In the genomic region with DNA sequence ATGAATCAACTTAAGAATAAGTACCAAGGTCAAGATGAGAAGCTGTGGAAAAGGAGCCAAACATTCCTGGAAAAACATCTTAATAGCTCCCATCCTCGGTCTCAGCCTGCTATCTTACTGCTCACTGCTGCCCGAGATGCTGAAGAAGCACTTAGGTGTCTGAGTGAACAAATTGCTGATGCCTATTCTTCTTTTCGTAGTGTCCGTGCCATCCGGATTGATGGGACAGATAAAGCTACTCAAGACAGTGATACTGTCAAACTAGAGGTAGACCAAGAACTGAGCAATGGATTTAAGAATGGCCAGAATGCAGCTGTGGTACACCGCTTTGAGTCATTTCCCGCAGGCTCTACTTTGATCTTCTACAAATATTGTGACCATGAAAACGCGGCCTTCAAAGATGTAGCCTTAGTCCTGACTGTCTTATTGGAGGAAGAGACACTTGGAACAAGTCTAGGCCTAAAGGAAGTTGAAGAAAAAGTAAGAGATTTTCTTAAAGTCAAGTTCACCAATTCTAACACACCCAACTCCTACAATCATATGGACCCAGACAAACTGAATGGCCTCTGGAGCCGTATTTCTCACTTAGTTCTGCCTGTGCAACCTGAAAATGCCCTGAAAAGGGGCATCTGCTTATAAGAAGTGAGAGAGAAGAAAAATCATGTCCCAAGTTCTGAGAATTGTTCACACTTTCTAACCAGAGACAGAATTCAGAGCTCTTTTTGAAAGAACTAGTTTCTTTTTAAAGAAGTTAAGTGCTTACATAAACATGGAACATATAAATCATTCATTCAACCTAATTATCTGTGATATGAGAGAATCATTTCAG, we compare ENCODE assay signal across 27 cellular contexts. TPM values are rescaled to one million over a fixed set of nuclear protein-coding genes. Genes with fewer than 3 reads are reported as not detected.
DNase-seq lines count a peak whose midpoint lies in the region; ATAC-seq and TF ChIP-seq lines count a peak whose summit lies in the region.
"Had no signal": no experiment of that assay in that cellular context is flagged by ENCODE, and none has a peak within 500 bp of the region (broad histone marks: within the 10 kb centered on the region; RNA-seq: fewer than 3 reads in every experiment).

No MANE protein-coding gene starts in this region.

- ATAC-seq in stimulated activated naive CD8-positive, alpha-beta T cell treated with anti-CD3 and anti-CD28 coated beads, Interleukin-15, amount 100 ng/mL, for 72 hours, result peak; percentile 62
- no peak for ATAC-seq in GM21825 (IDR thresholded peaks at IDR 0.05; ENCODE audit: unreplicated experiment)
- ATAC-seq: gastroesophageal sphincter; K562; left lung; naive thymus-derived CD8-positive, alpha-beta T cell; stimulated activated naive B cell treated with anti-CD40 and anti-IgM and Interleukin-4, amounts not matched to agents 10 μg/mL and 1 μg/mL and 100 μg/mL, for 72 hours had no signal

- no peaks in the 10 kb centered on the region for H3K4me1 ChIP-seq in breast epithelium
- no peaks in the 10 kb centered on the region for H3K4me1 ChIP-seq in mammary epithelial cell (ENCODE audit: insufficient read depth, low read length)
- H3K4me1 ChIP-seq: gastroesophageal sphincter, left lung had no signal

- H3K4me2 ChIP-seq in mammary epithelial cell (ENCODE audit: insufficient read depth, low read depth, low read length), result no peak overlapping the region

- H2AFZ ChIP-seq in mammary epithelial cell (ENCODE audit: low read depth, low read length), result no peak overlapping the region

- no peaks in the 10 kb centered on the region for H3K4me1 Mint-ChIP-seq in MCF 10A (ENCODE audit: insufficient read depth, unreplicated experiment)
- peaks cover 15% of the 10 kb centered on the region for H3K4me1 Mint-ChIP-seq in stimulated activated naive CD8-positive, alpha-beta T cell treated with anti-CD3 and anti-CD28 coated beads, Interleukin-15, amount 100 ng/mL, for 72 hours
- H3K4me1 Mint-ChIP-seq: central memory CD8-positive, alpha-beta T cell had no signal

- H3K9me3 Mint-ChIP-seq in MCF 10A (ENCODE audit: unreplicated experiment), result no peaks in the 10 kb centered on the region
- no peaks in the 10 kb centered on the region for H3K9me3 Mint-ChIP-seq in stimulated activated naive CD8-positive, alpha-beta T cell treated with anti-CD3 and anti-CD28 coated beads, Interleukin-15, amount 100 ng/mL, for 72 hours
- H3K9me3 Mint-ChIP-seq: activated naive CD4-positive, alpha-beta T cell treated with anti-CD3 and anti-CD28 coated beads, Interleukin-2, amount 50 U/mL, for 72 hours; central memory CD8-positive, alpha-beta T cell; naive thymus-derived CD8-positive, alpha-beta T cell; stimulated activated naive B cell treated with anti-CD40 and anti-IgM and Interleukin-4, amounts not matched to agents 10 μg/mL and 1 μg/mL and 100 μg/mL, for 72 hours had no signal

- WGBS in mammary epithelial cell (ENCODE audit: low coverage, missing lambda C conversion rate), result 86% methylated on average over 8 of the region's 10 CpGs

- H3K27me3 Mint-ChIP-seq in MCF 10A (ENCODE audit: insufficient read depth, unreplicated experiment), result no peaks in the 10 kb centered on the region
- no peaks in the 10 kb centered on the region for H3K27me3 Mint-ChIP-seq in stimulated activated naive CD8-positive, alpha-beta T cell treated with anti-CD3 and anti-CD28 coated beads, Interleukin-15, amount 100 ng/mL, for 72 hours
- H3K27me3 Mint-ChIP-seq: central memory CD8-positive, alpha-beta T cell; naive thymus-derived CD8-positive, alpha-beta T cell; stimulated activated naive B cell treated with anti-CD40 and anti-IgM and Interleukin-4, amounts not matched to agents 10 μg/mL and 1 μg/mL and 100 μg/mL, for 72 hours had no signal

- H3K79me2 ChIP-seq in mammary epithelial cell (ENCODE audit: insufficient read depth, low read length), result no peaks in the 10 kb centered on the region

- H3K27me3 ChIP-seq in breast epithelium (no peaks in the 10 kb centered on the region), mammary epithelial cell (ENCODE audit: insufficient read depth, low read length) (no peaks in the 10 kb centered on the region)
- H3K27me3 ChIP-seq: gastroesophageal sphincter, left lung, MG63, ovary had no signal

- dilution Hi-C loops in mammary epithelial cell (cut with HindIII; ENCODE audit: low sequenced_read_pairs), result no loop called here

- H3K4me3 ChIP-seq in breast epithelium, result no peak overlapping the region
- no peak overlapping the region for H3K4me3 ChIP-seq in mammary epithelial cell (replicated peaks in 1 of 3; ENCODE audit: insufficient read depth in 1 of 3, low read depth in 2 of 3, low read length in 3 of 3)
- H3K4me3 ChIP-seq: gastroesophageal sphincter, K562, left lung, MG63, ovary, SK-N-MC had no signal

- BruUV-seq in MCF 10A (replicated peaks; lab: Mats Ljungman, UMichigan) (TSS peak; percentile 28), mammary epithelial cell (replicated peaks; lab: Mats Ljungman, UMichigan) (TSS peak; percentile 32)

- no peak for DNase-seq in MCF 10A (ENCODE audit: unreplicated experiment)
- no peak for DNase-seq in breast epithelium (ENCODE audit: low spot score in 2 of 2)
- DNase-seq in SK-MEL-5 (ENCODE audit: low read depth, low spot score), result peak; percentile 58
- no peak for DNase-seq in mammary epithelial cell
- no peak for DNase-seq in stimulated activated naive CD8-positive, alpha-beta T cell treated with anti-CD3 and anti-CD28 coated beads, Interleukin-15, amount 100 ng/mL, for 72 hours
- no peak for DNase-seq in NCI-H1092 treated with DMSO at 0.1 percent for 48 hours (lab: John Stamatoyannopoulos, UW)
- DNase-seq in NCI-H2107 treated with DMSO at 0.1 percent for 48 hours (lab: John Stamatoyannopoulos, UW; ENCODE audit: unreplicated experiment), result no peak
- DNase-seq: activated CD4-positive, alpha-beta T cell treated with anti-CD3 and anti-CD28 coated beads, Interleukin-2, amount 50 U/mL, for 1 hour; dermis blood vessel endothelial cell; DMS 273 treated with DMSO at 0.1 percent for 48 hours; GDM1; hippocampal formation; left lung; MG63; naive thymus-derived CD8-positive, alpha-beta T cell; NCI-H1436; NCI-H524 treated with DMSO at 0.1 percent for 48 hours; ovary; retina; stimulated activated CD4-positive, alpha-beta T cell treated with anti-CD3 and anti-CD28 coated beads, Interleukin-4, amount 100 ng/mL, for 1 hour; stimulated activated naive B cell treated with anti-CD40 and anti-IgM and Interleukin-4, amounts not matched to agents 10 μg/mL and 1 μg/mL and 100 μg/mL, for 72 hours had no signal

- POLR2A ChIA-PET in MCF 10A (lab: Yijun Ruan, JAX), result interaction anchor here (0.7 to 1.4 kb wide), 2 partner anchors 110 to 168 kb away, joined by 3 read pairs; no protein-coding TSS in a partner anchor

- H3K27ac ChIP-seq in breast epithelium (no peak overlapping the region), mammary epithelial cell (ENCODE audit: insufficient read depth, low read depth, low read length) (no peak overlapping the region)
- H3K27ac ChIP-seq: gastroesophageal sphincter, left lung, ovary, SK-N-MC had no signal

- H3K9ac ChIP-seq in mammary epithelial cell (ENCODE audit: insufficient read depth, low read length), result no peak overlapping the region

- intact Hi-C loops in MCF 10A (cut with micrococcal nuclease), result no loop called here
- intact Hi-C loops in breast epithelium (cut with DNase I; ENCODE audit: low total_unique reads), result no loop called here
- intact Hi-C loops in mammary epithelial cell (cut with micrococcal nuclease), result no loop called here

- in situ Hi-C loops in SK-MEL-5 (cut with HindIII; ENCODE audit: low pct_unique_long_range_greater_than_20kb, low sequenced_read_pairs) (no loop called here), mammary epithelial cell (cut with MboI; ENCODE audit: low sequenced_read_pairs in 2 of 2) (no loop called here)

- no peak for TF ChIP-seq POLR2A in breast epithelium (IDR thresholded peaks at IDR 0.05)

- CTCF ChIA-PET in MCF 10A (lab: Yijun Ruan, JAX), result interaction anchor here (0.6 to 1.0 kb wide), 2 partner anchors 10 to 19 kb away, joined by 3 to 4 read pairs; no protein-coding TSS in a partner anchor
- CTCF ChIA-PET in mammary epithelial cell (lab: Charles Lee; ENCODE audit: low non-redundant PET), result no interaction called here

- H3K36me3 ChIP-seq in breast epithelium (peaks cover 4% of the 10 kb centered on the region), mammary epithelial cell (ENCODE audit: insufficient read depth, low read length) (peaks cover 13% of the 10 kb centered on the region)
- H3K36me3 ChIP-seq: ovary had no signal

- H3K36me3 Mint-ChIP-seq in MCF 10A (ENCODE audit: insufficient read depth, unreplicated experiment), result peaks cover 90% of the 10 kb centered on the region

- H3K9me3 ChIP-seq in breast epithelium (no peaks in the 10 kb centered on the region), mammary epithelial cell (replicated peaks; ENCODE audit: insufficient read depth, low read length) (no peaks in the 10 kb centered on the region)
- H3K9me3 ChIP-seq: gastroesophageal sphincter, left lung, MG63, ovary had no signal

- TF ChIP-seq CTCF in MCF 10A (IDR thresholded peaks at IDR 0.05; ENCODE audit: unreplicated experiment), result no peak
- no peak for TF ChIP-seq CTCF in breast epithelium (IDR thresholded peaks at IDR 0.05)
- TF ChIP-seq CTCF in mammary epithelial cell (conservative IDR thresholded peaks at IDR 0.05 in 1 of 2, IDR thresholded peaks at IDR 0.05 in 1 of 2; ENCODE audit: extremely low read depth in 1 of 2, insufficient read depth in 1 of 2, low read depth in 1 of 2, low read length in 2 of 2), result no peak

- no peaks in the 10 kb centered on the region for H4K20me1 ChIP-seq in mammary epithelial cell (ENCODE audit: insufficient read depth, low read length)

- no peak overlapping the region for H3K4me3 Mint-ChIP-seq in MCF 10A (ENCODE audit: unreplicated experiment)
- H3K4me3 Mint-ChIP-seq in stimulated activated naive CD8-positive, alpha-beta T cell treated with anti-CD3 and anti-CD28 coated beads, Interleukin-15, amount 100 ng/mL, for 72 hours, result no peak overlapping the region
- H3K4me3 Mint-ChIP-seq: central memory CD8-positive, alpha-beta T cell; naive thymus-derived CD8-positive, alpha-beta T cell; stimulated activated naive B cell treated with anti-CD40 and anti-IgM and Interleukin-4, amounts not matched to agents 10 μg/mL and 1 μg/mL and 100 μg/mL, for 72 hours had no signal

- peak overlapping the region; percentile 7 for H3K27ac Mint-ChIP-seq in MCF 10A (ENCODE audit: low read depth, unreplicated experiment)
- H3K27ac Mint-ChIP-seq in stimulated activated naive CD8-positive, alpha-beta T cell treated with anti-CD3 and anti-CD28 coated beads, Interleukin-15, amount 100 ng/mL, for 72 hours, result peak overlapping the region; percentile 52 to 71
- H3K27ac Mint-ChIP-seq: activated naive CD4-positive, alpha-beta T cell treated with anti-CD3 and anti-CD28 coated beads, Interleukin-2, amount 50 U/mL, for 72 hours had no signal

RNA-seq across cellular contexts. Expression of a gene that starts 35.7 kb away (rescaled TPM):
- total RNA-seq in MCF 10A (2022) (52.4 and 53.7 TPM in 2 replicates), breast epithelium (100 to 1,000 TPM in 1 of 3 donors, 10 to 100 TPM in 2; 55.7 to 112 (median 90.9) TPM), mammary epithelial cell (10 to 100 TPM; 46.5 to 55.3 TPM)
- 63.1 and 69.7 TPM in 2 replicates for total RNA-seq in SK-MEL-5 (2014; rRNA removed; shearing (Covaris generic))
- 61.5 and 85.6 TPM in 2 replicates for polyA plus RNA-seq in SK-MEL-5 (2015; cell fraction: cytosol; rRNA removed)
- polyA plus RNA-seq in SK-MEL-5 (2015; cell fraction: nucleus; rRNA removed), result 20.2 and 23.3 TPM in 2 replicates
- 28.6 TPM for polyA plus RNA-seq in mammary epithelial cell
- polyA minus RNA-seq in mammary epithelial cell, result 60.3 TPM

RNA-seq across cellular contexts. Expression of a gene that starts 36.8 kb away (rescaled TPM):
- 54.3 and 56.4 TPM in 2 replicates for total RNA-seq in MCF 10A (2022)
- 100 to 1,000 TPM in 1 of 3 donors, 10 to 100 TPM in 2; 79.0 to 124 (median 95.0) TPM for total RNA-seq in breast epithelium
- total RNA-seq in SK-MEL-5 (2014; rRNA removed; shearing (Covaris generic)), result 57.5 and 58.2 TPM in 2 replicates
- 15.4 and 26.1 TPM in 2 replicates for polyA plus RNA-seq in SK-MEL-5 (2015; cell fraction: cytosol; rRNA removed)
- 30.1 and 33.4 TPM in 2 replicates for polyA plus RNA-seq in SK-MEL-5 (2015; cell fraction: nucleus; rRNA removed)
- total RNA-seq in mammary epithelial cell, result 10 to 100 TPM; 29.6 to 37.5 TPM
- polyA plus RNA-seq in mammary epithelial cell, result 5.7 TPM
- 36.0 TPM for polyA minus RNA-seq in mammary epithelial cell

RNA-seq across cellular contexts. Expression of a gene that starts 40.2 kb away (rescaled TPM):
- 160 and 166 TPM in 2 replicates for total RNA-seq in MCF 10A (2022)
- 10 to 100 TPM; 64.6 to 80.6 (median 65.1) TPM for total RNA-seq in breast epithelium
- 80.5 and 81.4 TPM in 2 replicates for total RNA-seq in SK-MEL-5 (2014; rRNA removed; shearing (Covaris generic))
- polyA plus RNA-seq in SK-MEL-5 (2015; cell fraction: cytosol; rRNA removed), result 40.4 and 72.7 TPM in 2 replicates
- 49.1 and 66.4 TPM in 2 replicates for polyA plus RNA-seq in SK-MEL-5 (2015; cell fraction: nucleus; rRNA removed)
- total RNA-seq in mammary epithelial cell, result 100 to 1,000 TPM; 103 to 117 TPM
- polyA plus RNA-seq in mammary epithelial cell, result 31.1 TPM
- polyA minus RNA-seq in mammary epithelial cell, result 140 TPM
